8 cellular contexts compared by ENCODE assay signal in the genomic region with DNA sequence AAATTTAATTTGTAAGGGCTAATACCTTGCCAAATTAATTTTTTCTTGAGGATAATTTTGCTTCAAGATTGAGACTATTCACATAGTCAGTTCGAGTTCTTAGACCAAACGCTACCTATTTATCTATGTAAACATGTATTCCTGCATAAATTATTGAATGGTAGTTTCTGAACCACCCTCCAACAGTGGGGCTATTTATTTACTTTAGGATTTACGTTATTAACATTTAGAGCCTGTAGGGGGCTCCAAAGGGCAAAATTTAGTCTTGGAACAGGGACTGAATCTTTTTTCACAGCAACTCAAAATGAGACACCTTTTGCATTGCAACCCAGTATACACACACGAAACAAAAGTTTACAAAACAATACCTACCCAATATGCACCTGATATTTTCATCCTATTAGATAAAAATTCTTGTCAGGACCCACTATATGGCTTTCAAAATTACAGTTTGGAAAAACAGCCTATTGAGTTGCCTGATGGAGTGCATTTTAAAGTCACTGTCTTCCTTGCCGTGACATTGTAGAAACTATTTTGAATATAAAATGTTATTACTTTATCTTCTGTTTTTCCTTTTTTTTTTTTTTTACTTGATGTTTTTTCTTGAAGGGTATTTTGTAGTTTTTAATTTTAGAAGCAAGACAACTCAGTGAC. TPM values are rescaled to one million over a fixed set of nuclear protein-coding genes. Genes with fewer than 3 reads are reported as not detected.
DNase-seq lines count a peak whose midpoint lies in the region; ATAC-seq, FAIRE-seq and TF ChIP-seq lines count a peak whose summit lies in the region.

No MANE protein-coding gene starts in this region.

- WGBS in pancreas, 2 donors, result 25% methylated on average over 5 of the region's 5 CpGs

- peak; percentile 90 for FAIRE-seq in pancreas (lab: Jason Lieb, UNC)

- in situ Hi-C loops in G401 (cut with HindIII; ENCODE audit: low sequenced_read_pairs), result no loop called here

- TF ChIP-seq CTCF in LNCaP clone FGC (IDR thresholded peaks at IDR 0.05; ENCODE audit: control insufficient read depth, extremely low read depth, insufficient read depth) (peak; percentile 51), pancreas (IDR thresholded peaks at IDR 0.05) (peak in 3 of 4 donors; percentile 36 to 40 (median 38))

- no peaks in the 10 kb centered on the region for H3K9me3 ChIP-seq in pancreas

- DNase-seq in A172 (ENCODE audit: low spot score) (peak; percentile 67), G401 (ENCODE audit: low spot score) (peak; percentile 29), LNCaP clone FGC (ENCODE audit: low read depth) (peak; percentile 17), fibroblast of peridontal ligament (ENCODE audit: extremely low read depth) (peak; percentile 56), pancreas (no peak)

- intact Hi-C loops in pancreas (cut with DNase I), result loop anchor here in 2 of 3 donors (10.0 kb wide), 1 partner anchor 133 kb away; no protein-coding TSS in a partner anchor

- no peak overlapping the region for H3K4me3 ChIP-seq in LNCaP clone FGC (ENCODE audit: low read depth, low read length)
- H3K4me3 ChIP-seq in pancreas, result no peak overlapping the region

- peak; percentile 70 for ATAC-seq in GM21825 (IDR thresholded peaks at IDR 0.05; ENCODE audit: unreplicated experiment)
- ATAC-seq in SK-N-SH treated with all-trans-retinoic acid at 6 μM for 48 hours, result peak; percentile 89
- peak in 3 of 4 donors; percentile 64 to 83 (median 78) for ATAC-seq in pancreas
- no peak for ATAC-seq in HG02571 (IDR thresholded peaks at IDR 0.05; ENCODE audit: unreplicated experiment)

- no peaks in the 10 kb centered on the region for H3K36me3 ChIP-seq in pancreas

- no peaks in the 10 kb centered on the region for H3K4me1 ChIP-seq in pancreas

- no peaks in the 10 kb centered on the region for H3K27me3 ChIP-seq in pancreas

- no peak overlapping the region for H3K27ac ChIP-seq in pancreas

TF ChIP-seq in SK-N-SH treated with all-trans-retinoic acid at 6 μM for 48 hours, 23 proteins besides CTCF, POLR2A, EP300 and RAD21:
- TF ChIP-seq ZC3H10 (CRISPR knock-in tag; IDR thresholded peaks at IDR 0.05) (0 out of 2 replicates have a peak, but pooled peaks have one; percentile 15), ISL1 (CRISPR knock-in tag; IDR thresholded peaks at IDR 0.05) (no peak)

RNA-seq across cellular contexts. Expression of a gene that starts 47.1 kb away (rescaled TPM):
- total RNA-seq in A172 (2014; rRNA removed; shearing (Covaris generic)), result 0.29 TPM in 1 of 2 replicates, not detected in the other
- not detected in 2 replicates for total RNA-seq in G401 (2014; rRNA removed; shearing (Covaris generic))
- not detected for total RNA-seq in pancreas
- not detected for polyA plus RNA-seq in pancreas

Comparison
In these comparisons a context has a peak if more than half of its experiments do, and no peak if none do; other contexts are left out.
1. DNase-seq: peak in A172 (single experiment), G401 (single experiment), LNCaP clone FGC (single experiment) and fibroblast of peridontal ligament (single experiment); none in pancreas (0 of 6).